Comparison of ENCODE assay signal across 26 cellular contexts in genomic region chr17:6815775-6816174, GRCh38. TPM values are rescaled to one million over a fixed set of nuclear protein-coding genes. Genes with fewer than 3 reads are reported as not detected.
"Had no signal": no experiment of that assay in that cellular context is flagged by ENCODE, and none has a peak within 500 bp of the region (broad histone marks: within the 10 kb centered on the region; RNA-seq: fewer than 3 reads in every experiment).

No MANE protein-coding gene starts in this region.

- H3K27ac ChIP-seq: ascending aorta, brain microvascular endothelial cell, esophagus squamous epithelium, gastrocnemius medialis, suprapubic skin, transverse colon had no signal

- H3K36me3 ChIP-seq: ascending aorta, brain microvascular endothelial cell, esophagus squamous epithelium, gastrocnemius medialis, suprapubic skin, transverse colon had no signal

- FAIRE-seq: colon, endothelial cell of umbilical vein, urothelium cell line had no signal

- H3K4me1 ChIP-seq: ascending aorta, gastrocnemius medialis, suprapubic skin, transverse colon had no signal

- H3K4me3 Mint-ChIP-seq: activated naive CD4-positive, alpha-beta T cell treated with anti-CD3 and anti-CD28 coated beads, Interleukin-2, amount 50 U/mL, for 24 hours; effector memory CD8-positive, alpha-beta T cell; natural killer cell; stimulated activated naive CD8-positive, alpha-beta T cell treated with anti-CD3 and anti-CD28 coated beads, Interleukin-15, amount 100 ng/mL, for 72 hours; T-helper 17 cell had no signal

- H3K27me3 ChIP-seq: ascending aorta, brain microvascular endothelial cell had no signal

- ATAC-seq: activated CD4-positive, CD25-positive, alpha-beta regulatory T cell treated with anti-CD3 and anti-CD28 coated beads, Interleukin-2, amount 50 U/mL, for 24 hours; effector memory CD8-positive, alpha-beta T cell; gastrocnemius medialis; natural killer cell; stimulated activated naive CD8-positive, alpha-beta T cell treated with anti-CD3 and anti-CD28 coated beads, Interleukin-15, amount 100 ng/mL, for 72 hours; T-helper 17 cell had no signal

- H3K9me3 ChIP-seq: ascending aorta, esophagus squamous epithelium, gastrocnemius medialis, transverse colon had no signal

- H3K9me3 Mint-ChIP-seq: activated naive CD4-positive, alpha-beta T cell treated with anti-CD3 and anti-CD28 coated beads, Interleukin-2, amount 50 U/mL, for 24 hours; effector memory CD8-positive, alpha-beta T cell; stimulated activated naive CD8-positive, alpha-beta T cell treated with anti-CD3 and anti-CD28 coated beads, Interleukin-15, amount 100 ng/mL, for 72 hours had no signal

- H3K36me3 Mint-ChIP-seq: activated naive CD4-positive, alpha-beta T cell treated with anti-CD3 and anti-CD28 coated beads, Interleukin-2, amount 50 U/mL, for 24 hours; natural killer cell had no signal

- H3K4me1 Mint-ChIP-seq: activated naive CD4-positive, alpha-beta T cell treated with anti-CD3 and anti-CD28 coated beads, Interleukin-2, amount 50 U/mL, for 24 hours; natural killer cell; stimulated activated naive CD8-positive, alpha-beta T cell treated with anti-CD3 and anti-CD28 coated beads, Interleukin-15, amount 100 ng/mL, for 72 hours; T-helper 17 cell had no signal

- H3K27ac Mint-ChIP-seq: activated naive CD4-positive, alpha-beta T cell treated with anti-CD3 and anti-CD28 coated beads, Interleukin-2, amount 50 U/mL, for 24 hours; effector memory CD8-positive, alpha-beta T cell; natural killer cell; progenitor cell of endocrine pancreas; T-helper 17 cell had no signal

- DNase-seq: activated CD4-positive, alpha-beta T cell treated with anti-CD3 and anti-CD28 coated beads, Interleukin-2, amount 50 U/mL, for 4 hours; activated effector memory CD4-positive, alpha-beta T cell treated with anti-CD3 and anti-CD28 coated beads, Interleukin-2, amount 50 U/mL, for 16 hours; brain microvascular endothelial cell; central memory CD4-positive, alpha-beta T cell; effector memory CD8-positive, alpha-beta T cell; esophagus squamous epithelium; gastrocnemius medialis; head of caudate nucleus; hypothalamus; midbrain; natural killer cell; retina; stimulated activated naive CD8-positive, alpha-beta T cell treated with anti-CD3 and anti-CD28 coated beads, Interleukin-15, amount 100 ng/mL, for 72 hours; T-helper 17 cell; transverse colon had no signal

- H3K4me3 ChIP-seq: ascending aorta, esophagus squamous epithelium, gastrocnemius medialis, suprapubic skin, transverse colon had no signal

RNA-seq across cellular contexts. Expression of gene TEKT1, which starts 15.8 kb away (rescaled TPM):
- total RNA-seq: ascending aorta, dermis microvascular lymphatic vessel endothelial cell, endothelial cell of umbilical vein, esophagus squamous epithelium, gastrocnemius medialis, liver, natural killer cell, osteocyte, progenitor cell of endocrine pancreas, suprapubic skin, transverse colon had no signal
- polyA plus RNA-seq: endothelial cell of umbilical vein had no signal

RNA-seq across cellular contexts. Expression of gene FBXO39, which starts 39.8 kb away (rescaled TPM):
- total RNA-seq: ascending aorta, gastrocnemius medialis, osteocyte, progenitor cell of endocrine pancreas, transverse colon had no signal

RNA-seq across cellular contexts. Expression of gene XAF1, which starts 59.9 kb away (rescaled TPM):
- total RNA-seq: progenitor cell of endocrine pancreas had no signal
